ENCODE assay signal across 8 cellular contexts in genomic region chr2:64644240-64645013, GRCh38. TPM values are rescaled to one million over a fixed set of nuclear protein-coding genes. Genes with fewer than 3 reads are reported as not detected.
DNase-seq lines count a peak whose midpoint lies in the region; ATAC-seq and TF ChIP-seq lines count a peak whose summit lies in the region.

No MANE protein-coding gene starts in this region.

- H3K4me3 ChIP-seq in Peyer's patch (peak overlapping the region; percentile 8 to 38 (median 32)), right atrium auricular region (peak overlapping the region; percentile 43 to 56), psoas muscle (peak overlapping the region; percentile 69)

- H3K27me3 ChIP-seq in Peyer's patch (no peaks in the 10 kb centered on the region), right atrium auricular region (no peaks in the 10 kb centered on the region), psoas muscle (ENCODE audit: insufficient read depth in 3 of 3, low read length in 2 of 3) (no peaks in the 10 kb centered on the region)

- H3K4me1 ChIP-seq in Peyer's patch (peaks cover 0 to 47% (median 9%) of the 10 kb centered on the region in 4 donors), right atrium auricular region (peaks cover 0 to 77% of the 10 kb centered on the region in 2 donors), psoas muscle (peaks cover 64% of the 10 kb centered on the region)

- no peak for TF ChIP-seq CTCF in Peyer's patch (IDR thresholded peaks at IDR 0.05)
- TF ChIP-seq CTCF in right atrium auricular region (IDR thresholded peaks at IDR 0.05): no peak
- TF ChIP-seq CTCF in psoas muscle (IDR thresholded peaks at IDR 0.05): no peak

- DNase-seq in DMS 273 (lab: John Stamatoyannopoulos, UW; ENCODE audit: unreplicated experiment): peak; percentile 79
- DNase-seq in Peyer's patch: peak in 2 of 3 donors; percentile 79 to 86
- DNase-seq in right atrium auricular region (ENCODE audit: low spot score): peak; percentile 90
- DNase-seq in psoas muscle: peak; percentile 77 to 87
- DNase-seq in putamen (ENCODE audit: low spot score): no peak

- H3K36me3 ChIP-seq in Peyer's patch (no peaks in the 10 kb centered on the region), right atrium auricular region (no peaks in the 10 kb centered on the region), psoas muscle (ENCODE audit: insufficient read depth in 1 of 2, low read depth in 1 of 2) (no peaks in the 10 kb centered on the region)

- ATAC-seq in GM19455 (IDR thresholded peaks at IDR 0.05; ENCODE audit: unreplicated experiment) (peak; percentile 50), HG03521 (IDR thresholded peaks at IDR 0.05; ENCODE audit: unreplicated experiment) (peak; percentile 38), psoas muscle (peak; percentile 75 to 84 (median 80))

- H3K27ac ChIP-seq in Peyer's patch: peak overlapping the region; percentile 52 to 85 (median 72)
- peak overlapping the region; percentile 83 for H3K27ac ChIP-seq in angular gyrus (ENCODE audit: low read depth, low read length)
- peak overlapping the region; percentile 91 to 95 for H3K27ac ChIP-seq in right atrium auricular region
- peak overlapping the region; percentile 98 for H3K27ac ChIP-seq in psoas muscle

- TF ChIP-seq POLR2A in Peyer's patch (IDR thresholded peaks at IDR 0.05): peak; percentile 29 to 48

- 6 to 9% (median 8%) methylated on average over 18 of the region's 18 CpGs for WGBS in psoas muscle, 3 donors

- intact Hi-C loops in psoas muscle (cut with DNase I): loop anchor here (5.0 to 10.0 kb wide), 2 partner anchors 37 to 190 kb away; no protein-coding TSS in a partner anchor

- H3K9me3 ChIP-seq in Peyer's patch (no peaks in the 10 kb centered on the region), right atrium auricular region (no peaks in the 10 kb centered on the region), psoas muscle (no peaks in the 10 kb centered on the region)

RNA-seq across cellular contexts. Expression of gene SERTAD2, which starts 9.3 kb away (rescaled TPM):
- total RNA-seq in Peyer's patch (10 to 100 TPM in 1 of 4 donors, 1 to 10 TPM in 3; 8.7 to 10.3 (median 9.8) TPM), right atrium auricular region (10 to 100 TPM; 15.8 to 22.2 TPM), psoas muscle (10 to 100 TPM; 10.3 to 13.2 (median 11.5) TPM)
- polyA plus RNA-seq in psoas muscle: 1 to 10 TPM; 3.3 to 9.2 (median 4.1) TPM
